1 cellular context compared by ENCODE assay signal in the genomic region with DNA sequence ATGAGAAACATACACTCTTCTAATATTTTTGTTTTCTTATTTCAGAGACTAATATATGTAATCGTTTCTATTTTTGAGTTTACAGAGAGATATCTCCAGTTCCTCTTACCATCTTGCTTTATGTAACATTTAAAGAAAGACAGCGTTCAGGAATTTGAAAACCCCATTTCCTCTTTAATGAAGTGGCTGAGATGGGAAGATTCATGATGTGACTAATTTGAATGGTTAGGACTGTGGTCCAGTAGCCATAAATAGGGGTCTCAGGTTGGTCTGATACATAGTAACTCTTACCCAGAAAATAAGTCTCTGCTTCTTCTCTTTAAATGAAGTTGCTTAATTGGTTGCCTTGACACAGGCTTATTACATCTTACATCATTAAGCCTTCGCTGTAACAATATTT.
TF ChIP-seq lines count a peak whose summit lies in the region.

No MANE protein-coding gene starts in this region.

TF ChIP-seq in endothelial cell of umbilical vein, 7 proteins besides CTCF, POLR2A, EP300 and RAD21:
- no peak for TF ChIP-seq POLR2AphosphoS5 (IDR thresholded peaks at IDR 0.05; ENCODE audit: insufficient read depth, low read depth, low read length)
- TF ChIP-seq FOS (IDR thresholded peaks at IDR 0.05; ENCODE audit: borderline replicate concordance, insufficient read depth, low read length), result no peak
- TF ChIP-seq MYC (IDR thresholded peaks at IDR 0.05; ENCODE audit: low read depth, low read length), result no peak
- TF ChIP-seq EZH2 (IDR thresholded peaks at IDR 0.05; ENCODE audit: borderline replicate concordance, low read depth, low read length, severe bottlenecking), result no peak
- TF ChIP-seq, protein P1, sequence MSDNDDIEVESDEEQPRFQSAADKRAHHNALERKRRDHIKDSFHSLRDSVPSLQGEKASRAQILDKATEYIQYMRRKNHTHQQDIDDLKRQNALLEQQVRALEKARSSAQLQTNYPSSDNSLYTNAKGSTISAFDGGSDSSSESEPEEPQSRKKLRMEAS (IDR thresholded peaks at IDR 0.05; ENCODE audit: insufficient read depth, insufficient read length), result no peak
- no peak for TF ChIP-seq JUN (IDR thresholded peaks at IDR 0.05; ENCODE audit: borderline replicate concordance, insufficient read depth, insufficient read length, low read depth)
- TF ChIP-seq GATA2 (IDR thresholded peaks at IDR 0.05; ENCODE audit: insufficient read depth, insufficient read length, low read depth, low read length), result no peak
